Comparison of ENCODE assay signal across 9 cellular contexts in the genomic region with DNA sequence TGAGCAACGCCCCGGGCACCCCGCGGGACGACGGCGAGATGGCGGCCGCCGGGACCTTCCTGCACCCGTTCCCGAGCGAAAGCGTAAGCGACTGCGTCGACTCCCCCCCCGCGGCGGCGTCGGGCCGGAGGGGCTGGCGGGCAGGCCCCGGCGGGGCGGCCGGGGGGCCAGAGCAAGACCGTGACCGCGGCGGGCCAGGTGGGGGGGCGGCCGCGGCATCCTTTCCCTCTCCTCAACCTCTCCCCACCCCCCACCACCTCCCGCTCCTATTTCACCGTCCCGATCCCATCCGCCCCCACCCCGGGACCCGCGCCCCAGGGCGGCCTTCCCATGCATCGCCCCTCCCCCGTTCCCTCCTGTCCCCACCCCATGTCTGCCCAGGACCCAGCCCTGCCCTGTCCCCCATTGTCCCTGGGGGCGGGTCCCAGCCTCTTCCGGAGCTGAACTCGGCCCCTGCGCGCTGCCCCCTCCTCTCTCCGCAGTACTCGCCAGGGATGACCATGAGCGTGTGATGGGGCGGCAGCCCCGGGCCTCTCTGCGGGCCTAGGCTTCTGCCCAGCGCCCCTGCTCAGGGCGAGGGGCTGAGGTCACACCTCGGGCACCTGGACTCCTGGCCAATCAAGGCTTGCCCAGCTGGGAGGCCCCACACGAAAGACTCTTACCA. TPM values are rescaled to one million over a fixed set of nuclear protein-coding genes. Genes with fewer than 3 reads are reported as not detected.
DNase-seq lines count a peak whose midpoint lies in the region; ATAC-seq and TF ChIP-seq lines count a peak whose summit lies in the region.
"Had no signal": no experiment of that assay in that cellular context is flagged by ENCODE, and none has a peak within 500 bp of the region (broad histone marks: within the 10 kb centered on the region; RNA-seq: fewer than 3 reads in every experiment).

No MANE protein-coding gene starts in this region.

- intact Hi-C loops in body of pancreas (cut with DNase I) (no loop called here), head of caudate nucleus (cut with DNase I) (no loop called here)

- peaks cover 29% of the 10 kb centered on the region for H3K4me1 Mint-ChIP-seq in stimulated activated naive CD8-positive, alpha-beta T cell treated with anti-CD3 and anti-CD28 coated beads, Interleukin-15, Interleukin-2, amounts not matched to agents 100 ng/mL and 50 ng/mL, for 24 hours (ENCODE audit: low read depth)
- H3K4me1 Mint-ChIP-seq in memory B cell: peaks cover 13% of the 10 kb centered on the region

- H3K27ac ChIP-seq in body of pancreas: peak overlapping the region in 3 of 4 donors; percentile 45 to 59 (median 53)
- no peak overlapping the region for H3K27ac ChIP-seq in effector memory CD4-positive, alpha-beta T cell (ENCODE audit: insufficient read depth, low read length, poor library complexity, severe bottlenecking)

- H3K36me3 Mint-ChIP-seq in stimulated activated naive CD8-positive, alpha-beta T cell treated with anti-CD3 and anti-CD28 coated beads, Interleukin-15, Interleukin-2, amounts not matched to agents 100 ng/mL and 50 ng/mL, for 24 hours (ENCODE audit: low read depth): no peaks in the 10 kb centered on the region
- no peaks in the 10 kb centered on the region for H3K36me3 Mint-ChIP-seq in memory B cell

- no peak overlapping the region for H3K4me3 ChIP-seq in body of pancreas
- no peak overlapping the region for H3K4me3 ChIP-seq in effector memory CD4-positive, alpha-beta T cell (ENCODE audit: insufficient read depth, low read depth, low read length, poor library complexity, severe bottlenecking)

- no peak for ATAC-seq in stimulated activated naive CD8-positive, alpha-beta T cell treated with anti-CD3 and anti-CD28 coated beads, Interleukin-15, Interleukin-2, amounts not matched to agents 100 U/mL and 50 U/mL, for 24 hours
- no peak for ATAC-seq in body of pancreas
- no peak for ATAC-seq in memory B cell (ENCODE audit: low read depth)

- H3K36me3 ChIP-seq in body of pancreas (replicated peaks in 1 of 2; ENCODE audit: insufficient read depth in 1 of 2, low read depth in 2 of 2): no peaks in the 10 kb centered on the region
- no peaks in the 10 kb centered on the region for H3K36me3 ChIP-seq in effector memory CD4-positive, alpha-beta T cell (ENCODE audit: control insufficient read depth, insufficient read depth, low read length)

- H3K27ac Mint-ChIP-seq in stimulated activated naive CD8-positive, alpha-beta T cell treated with anti-CD3 and anti-CD28 coated beads, Interleukin-15, Interleukin-2, amounts not matched to agents 100 ng/mL and 50 ng/mL, for 24 hours: no peak overlapping the region
- peak overlapping the region; percentile 89 for H3K27ac Mint-ChIP-seq in memory B cell

- peaks cover 45% of the 10 kb centered on the region for H3K4me1 ChIP-seq in body of pancreas
- H3K4me1 ChIP-seq in effector memory CD4-positive, alpha-beta T cell (ENCODE audit: control insufficient read depth, insufficient read depth, low read length, poor library complexity, severe bottlenecking): peaks cover 45% of the 10 kb centered on the region

- no peaks in the 10 kb centered on the region for H3K9me3 ChIP-seq in body of pancreas
- no peaks in the 10 kb centered on the region for H3K9me3 ChIP-seq in effector memory CD4-positive, alpha-beta T cell (ENCODE audit: control insufficient read depth, low read length)

- 18 to 28% methylated on average over 17 to 59 of the region's 60 CpGs for WGBS in body of pancreas, 2 donors

- no peaks in the 10 kb centered on the region for H3K27me3 ChIP-seq in body of pancreas
- no peaks in the 10 kb centered on the region for H3K27me3 ChIP-seq in effector memory CD4-positive, alpha-beta T cell (replicated peaks; ENCODE audit: control insufficient read depth, insufficient read depth, low read length, poor library complexity, severe bottlenecking)

- no peak for DNase-seq in stimulated activated naive CD8-positive, alpha-beta T cell treated with anti-CD3 and anti-CD28 coated beads, Interleukin-15, Interleukin-2, amounts not matched to agents 100 U/mL and 50 U/mL, for 24 hours
- DNase-seq in body of pancreas (no peak), memory B cell (ENCODE audit: low spot score in 2 of 2) (no peak), head of caudate nucleus (no peak), COR-L47 (lab: John Stamatoyannopoulos, UW) (no peak), putamen (ENCODE audit: low spot score) (no peak)
- no peak for DNase-seq in effector memory CD4-positive, alpha-beta T cell
- DNase-seq: left cardiac atrium had no signal

- no peak for TF ChIP-seq POLR2A in body of pancreas (IDR thresholded peaks at IDR 0.05)

- H3K9me3 Mint-ChIP-seq in stimulated activated naive CD8-positive, alpha-beta T cell treated with anti-CD3 and anti-CD28 coated beads, Interleukin-15, Interleukin-2, amounts not matched to agents 100 ng/mL and 50 ng/mL, for 24 hours: no peaks in the 10 kb centered on the region
- no peaks in the 10 kb centered on the region for H3K9me3 Mint-ChIP-seq in memory B cell

- no peaks in the 10 kb centered on the region for H3K27me3 Mint-ChIP-seq in stimulated activated naive CD8-positive, alpha-beta T cell treated with anti-CD3 and anti-CD28 coated beads, Interleukin-15, Interleukin-2, amounts not matched to agents 100 ng/mL and 50 ng/mL, for 24 hours
- no peaks in the 10 kb centered on the region for H3K27me3 Mint-ChIP-seq in memory B cell

- no peak for TF ChIP-seq CTCF in body of pancreas (IDR thresholded peaks at IDR 0.05)

- H3K4me3 Mint-ChIP-seq in stimulated activated naive CD8-positive, alpha-beta T cell treated with anti-CD3 and anti-CD28 coated beads, Interleukin-15, Interleukin-2, amounts not matched to agents 100 ng/mL and 50 ng/mL, for 24 hours: peak overlapping the region; percentile 17
- peak overlapping the region; percentile 89 for H3K4me3 Mint-ChIP-seq in memory B cell

RNA-seq across cellular contexts. Expression of a gene that starts 4.1 kb away (rescaled TPM):
- total RNA-seq in body of pancreas: 10 to 100 TPM; 52.7 to 72.8 TPM

RNA-seq across cellular contexts. Expression of a gene that starts 14.7 kb away (rescaled TPM):
- 10 to 100 TPM; 50.1 to 63.9 TPM for total RNA-seq in body of pancreas

RNA-seq across cellular contexts. Expression of a gene that starts 36.4 kb away (rescaled TPM):
- 1 to 10 TPM in 1 of 2 donors, not detected in 1; 4.4 TPM for total RNA-seq in body of pancreas

RNA-seq across cellular contexts. Expression of a gene that starts 47.9 kb away (rescaled TPM):
- 10 to 100 TPM; 40.5 to 86.1 TPM for total RNA-seq in body of pancreas
